ENCODE assay signal across 8 cellular contexts in the genomic region with DNA sequence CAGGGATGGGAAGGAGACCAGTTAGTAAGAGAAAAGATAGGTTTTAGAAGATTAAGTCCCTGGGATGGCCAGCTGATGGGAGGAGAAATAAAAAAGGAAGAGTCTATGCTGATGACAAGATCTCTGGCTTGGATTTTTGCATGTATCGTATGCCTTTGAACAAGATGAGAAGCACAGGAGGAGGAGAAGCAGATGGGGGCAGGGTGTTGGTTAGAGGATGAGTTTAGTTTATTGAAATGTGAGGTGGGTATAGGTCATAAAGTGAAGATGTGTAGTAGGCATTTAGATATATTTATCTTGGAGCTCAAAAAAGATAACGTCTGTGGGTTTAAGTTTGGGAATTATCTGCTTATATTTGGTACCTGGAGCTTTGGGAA. TPM values are rescaled to one million over a fixed set of nuclear protein-coding genes. Genes with fewer than 3 reads are reported as not detected.
DNase-seq lines count a peak whose midpoint lies in the region; ATAC-seq lines count a peak whose summit lies in the region.

No MANE protein-coding gene starts in this region.

- H3K27ac ChIP-seq in BLaER1 (peak overlapping the region; percentile 84; the same call in 1 of the 2 replicates), ectodermal cell (ENCODE audit: insufficient read depth, low read depth, low read length, poor library complexity, severe bottlenecking) (no peak overlapping the region)

- H3K9ac ChIP-seq in BLaER1: peak overlapping the region; percentile 90

- H3K27me3 ChIP-seq in BLaER1: no peaks in the 10 kb centered on the region
- H3K27me3 ChIP-seq in ectodermal cell (ENCODE audit: control insufficient read depth, insufficient read depth, low read length, poor library complexity, severe bottlenecking): no peaks in the 10 kb centered on the region
- H3K27me3 ChIP-seq in neuron (ENCODE audit: insufficient read depth, low read length): no peaks in the 10 kb centered on the region

- H3K4me1 ChIP-seq in BLaER1 (peaks cover 17% of the 10 kb centered on the region), ectodermal cell (ENCODE audit: control insufficient read depth, insufficient read depth, low read length) (peaks cover 6% of the 10 kb centered on the region), neuron (ENCODE audit: insufficient read depth, low read length) (peaks cover 13% of the 10 kb centered on the region)

- peak; percentile 25 for DNase-seq in KBM-7
- no peak for DNase-seq in amniotic stem cell (lab: John Stamatoyannopoulos, UW)
- no peak for DNase-seq in midbrain (lab: John Stamatoyannopoulos, UW)
- DNase-seq in NCI-H345 (lab: John Stamatoyannopoulos, UW): no peak

- H2AFZ ChIP-seq in neuron (ENCODE audit: low read depth, low read length): no peak overlapping the region

- no peak for ATAC-seq in GM21381 (IDR thresholded peaks at IDR 0.05; ENCODE audit: unreplicated experiment)

- H4K20me1 ChIP-seq in BLaER1: peaks cover 43% of the 10 kb centered on the region

- peaks cover 6% of the 10 kb centered on the region; the same call in 1 of the 2 replicates for H3K36me3 ChIP-seq in BLaER1
- H3K36me3 ChIP-seq in ectodermal cell (ENCODE audit: control insufficient read depth, insufficient read depth, low read length): no peaks in the 10 kb centered on the region
- no peaks in the 10 kb centered on the region for H3K36me3 ChIP-seq in neuron (ENCODE audit: insufficient read depth, low read length)

- H3K4me2 ChIP-seq in BLaER1: peak overlapping the region; percentile 96

- H3K4me3 ChIP-seq in BLaER1: peak overlapping the region; percentile 95
- H3K4me3 ChIP-seq in ectodermal cell (ENCODE audit: insufficient read depth, low read depth, low read length): peak overlapping the region; percentile 94
- H3K4me3 ChIP-seq in neuron (ENCODE audit: low read length): peak overlapping the region; percentile 82

- in situ Hi-C loops in KBM-7 (cut with MboI; ENCODE audit: low pct_unique_long_range_greater_than_20kb, low sequenced_read_pairs): no loop called here

- WGBS in ectodermal cell, 2 experiments: 79 to 82% methylated on average over 2 of the region's 2 CpGs

- H3K9me3 ChIP-seq in BLaER1 (no peaks in the 10 kb centered on the region), ectodermal cell (ENCODE audit: control insufficient read depth, low read length) (no peaks in the 10 kb centered on the region), neuron (ENCODE audit: low read length) (no peaks in the 10 kb centered on the region)

RNA-seq across cellular contexts. Expression of gene TIPRL, which starts 1.4 kb away (rescaled TPM):
- 33.9 TPM for polyA plus RNA-seq in ectodermal cell (2013, experiment 1 of 4)
- 30.6 TPM for polyA plus RNA-seq in ectodermal cell (2013, experiment 2 of 4)
- 26.4 TPM for polyA plus RNA-seq in ectodermal cell (2013, experiment 3 of 4)
- 27.7 TPM for polyA plus RNA-seq in ectodermal cell (2013, experiment 4 of 4)

RNA-seq across cellular contexts. Expression of gene GPR161, which starts 43.4 kb away (rescaled TPM):
- 27.0 TPM for polyA plus RNA-seq in ectodermal cell (2013, experiment 1 of 4)
- 28.6 TPM for polyA plus RNA-seq in ectodermal cell (2013, experiment 2 of 4)
- 19.2 TPM for polyA plus RNA-seq in ectodermal cell (2013, experiment 3 of 4)
- 24.6 TPM for polyA plus RNA-seq in ectodermal cell (2013, experiment 4 of 4)

RNA-seq across cellular contexts. Expression of gene SFT2D2, which starts 45.7 kb away (rescaled TPM):
- 16.7 TPM for polyA plus RNA-seq in ectodermal cell (2013, experiment 1 of 4)
- polyA plus RNA-seq in ectodermal cell (2013, experiment 2 of 4): 16.9 TPM
- 9.0 TPM for polyA plus RNA-seq in ectodermal cell (2013, experiment 3 of 4)
- 10.7 TPM for polyA plus RNA-seq in ectodermal cell (2013, experiment 4 of 4)
